Comparison of ENCODE assay signal across 8 cellular contexts in genomic region chr20:34312024-34312460, GRCh38. TPM values are rescaled to one million over a fixed set of nuclear protein-coding genes. Genes with fewer than 3 reads are reported as not detected.
A peak's percentile ranks its signal among the peaks of the same experiment; 100 is the strongest.
DNase-seq lines count a peak whose midpoint lies in the region; ATAC-seq and TF ChIP-seq lines count a peak whose summit lies in the region.

No MANE protein-coding gene starts in this region.

- ATAC-seq in GM19328 (IDR thresholded peaks at IDR 0.05; ENCODE audit: unreplicated experiment): no peak
- ATAC-seq in GM18861 (IDR thresholded peaks at IDR 0.05; ENCODE audit: unreplicated experiment): no peak
- ATAC-seq in HG03175 (IDR thresholded peaks at IDR 0.05; ENCODE audit: unreplicated experiment): no peak

- TF ChIP-seq CTCF in WERI-Rb-1 (IDR thresholded peaks at IDR 0.05; ENCODE audit: low read depth, low read length): no peak

- no peaks in the 10 kb centered on the region for H3K36me3 ChIP-seq in WERI-Rb-1
- H3K36me3 ChIP-seq in iPS DF 6.9 (ENCODE audit: control insufficient read depth, insufficient read depth, low read length): no peaks in the 10 kb centered on the region
- no peaks in the 10 kb centered on the region for H3K36me3 ChIP-seq in skeletal muscle satellite cell (ENCODE audit: insufficient read depth, low read length)

- H3K9ac ChIP-seq in skeletal muscle satellite cell (ENCODE audit: low read depth, low read length): peak overlapping the region; percentile 6

- H3K9me3 ChIP-seq in WERI-Rb-1 (ENCODE audit: severe bottlenecking): no peaks in the 10 kb centered on the region
- no peaks in the 10 kb centered on the region for H3K9me3 ChIP-seq in iPS DF 6.9 (ENCODE audit: control insufficient read depth, insufficient read depth, low read length)
- no peaks in the 10 kb centered on the region for H3K9me3 ChIP-seq in skeletal muscle satellite cell (replicated peaks; ENCODE audit: low read length)

- no peaks in the 10 kb centered on the region for H3K27me3 ChIP-seq in WERI-Rb-1 (ENCODE audit: insufficient read depth, low read depth, severe bottlenecking)
- peaks cover 3% of the 10 kb centered on the region; the same call in 1 of the 2 replicates for H3K27me3 ChIP-seq in iPS DF 6.9 (ENCODE audit: control insufficient read depth, insufficient read depth, low read length)
- peaks cover 3% of the 10 kb centered on the region for H3K27me3 ChIP-seq in skeletal muscle satellite cell (ENCODE audit: control insufficient read depth, insufficient read depth, low read length)

- H3K27ac ChIP-seq in WERI-Rb-1 (no peak overlapping the region), iPS DF 6.9 (ENCODE audit: low read length) (no peak overlapping the region)

- H3K4me2 ChIP-seq in skeletal muscle satellite cell (ENCODE audit: low read length): peak overlapping the region; percentile 80

- H3K4me1 ChIP-seq in iPS DF 6.9 (ENCODE audit: control insufficient read depth, insufficient read depth, low read length): no peaks in the 10 kb centered on the region
- H3K4me1 ChIP-seq in skeletal muscle satellite cell (ENCODE audit: control insufficient read depth, insufficient read depth, low read length): peaks cover 31% of the 10 kb centered on the region

- peak in 2 of 3 experiments; percentile 39 to 53 for DNase-seq in NCI-H1417 (lab: John Stamatoyannopoulos, UW)
- no peak for DNase-seq in NCI-H1417 treated with DMSO at 0.1 percent for 48 hours (lab: John Stamatoyannopoulos, UW)
- no peak for DNase-seq in WERI-Rb-1
- DNase-seq in iPS DF 6.9 (ENCODE audit: low read depth, low spot score): no peak

- no CpG with 5 or more reads among the region's 11 CpGs for WGBS in iPS DF 6.9 (ENCODE audit: insufficient coverage, insufficient read length)

- H3K4me3 ChIP-seq in WERI-Rb-1 (ENCODE audit: low read depth, low read length) (peak overlapping the region; percentile 22), iPS DF 6.9 (ENCODE audit: low read length) (peak overlapping the region; percentile 13; the same call in 1 of the 2 replicates), skeletal muscle satellite cell (ENCODE audit: low read length) (peak overlapping the region; percentile 57)

RNA-seq across cellular contexts. Expression of gene AHCY, which starts 8.9 kb away (rescaled TPM):
- 145 and 147 TPM in 2 replicates for total RNA-seq in skeletal muscle satellite cell (2012; rRNA removed)

RNA-seq across cellular contexts. Expression of gene ITCH, which starts 51.0 kb away (rescaled TPM):
- total RNA-seq in skeletal muscle satellite cell (2012; rRNA removed): 44.6 and 50.0 TPM in 2 replicates

Comparison
In these comparisons a context has a peak if more than half of its experiments do, and no peak if none do; other contexts are left out.
1. DNase-seq: peak in NCI-H1417 (2 of 3); none in NCI-H1417 treated with DMSO at 0.1 percent for 48 hours (single experiment), WERI-Rb-1 (single experiment) and iPS DF 6.9 (single experiment).
2. Peak in every context shown above with its lines, with median percentiles within 50 percentile points of each other: H3K4me3 ChIP-seq.